24 cellular contexts compared by ENCODE assay signal in genomic region chr17:72345083-72345482, GRCh38.
"Had no signal": no experiment of that assay in that cellular context is flagged by ENCODE, and none has a peak within 500 bp of the region (broad histone marks: within the 10 kb centered on the region; RNA-seq: fewer than 3 reads in every experiment).

No MANE protein-coding gene starts in this region.

- H3K9me3 ChIP-seq: SJSA1 had no signal

- H3K9me3 Mint-ChIP-seq: activated CD8-positive, alpha-beta T cell treated with anti-CD3 and anti-CD28 coated beads for 36 hours; activated T-helper 2 cell treated with anti-CD3 and anti-CD28 coated beads, Interferon-gamma antibody, Interleukin-2, Interleukin-4, amounts not matched to agents 10 μg/mL and 5 μg/mL and 100 μg/mL, durations not matched to agents 14 hours and 24 hours and 36 hours; T-helper 1 cell treated with Interleukin-12 subunit alpha and Interleukin-12 subunit beta and Interleukin-4 antibody, amounts not matched to agents 30 μg/mL and 1 μg/mL, for 36 hours had no signal

- H3K36me3 ChIP-seq: brain microvascular endothelial cell, cardiac muscle cell, SJSA1 had no signal

- H3K4me3 Mint-ChIP-seq: activated CD8-positive, alpha-beta T cell treated with anti-CD3 and anti-CD28 coated beads for 36 hours; activated T-cell treated with anti-CD3 and anti-CD28 coated beads, Interleukin-2, amount 50 U/mL, for 72 hours; T-helper 1 cell treated with Interleukin-12 subunit alpha and Interleukin-12 subunit beta and Interleukin-4 antibody, amounts not matched to agents 30 μg/mL and 1 μg/mL, for 36 hours had no signal

- H3K27ac Mint-ChIP-seq: activated CD8-positive, alpha-beta T cell treated with anti-CD3 and anti-CD28 coated beads for 36 hours; activated T-cell treated with anti-CD3 and anti-CD28 coated beads, Interleukin-2, amount 50 U/mL, for 72 hours; activated T-helper 2 cell treated with anti-CD3 and anti-CD28 coated beads, Interferon-gamma antibody, Interleukin-2, Interleukin-4, amounts not matched to agents 10 μg/mL and 5 μg/mL and 100 μg/mL, durations not matched to agents 14 hours and 24 hours and 36 hours; T-helper 1 cell treated with Interleukin-12 subunit alpha and Interleukin-12 subunit beta and Interleukin-4 antibody, amounts not matched to agents 30 μg/mL and 1 μg/mL, for 36 hours had no signal

- H3K4me3 ChIP-seq: cardiac muscle cell, SJSA1 had no signal

- H3K27ac ChIP-seq: brain microvascular endothelial cell, cardiac muscle cell, SJSA1 had no signal

- DNase-seq: activated CD4-positive, alpha-beta T cell treated with anti-CD3 and anti-CD28 coated beads for 4 hours; activated CD8-positive, alpha-beta memory T cell treated with anti-CD3 and anti-CD28 coated beads, Interleukin-2, amount 50 U/mL, for 4 hours; activated CD8-positive, alpha-beta T cell treated with anti-CD3 and anti-CD28 coated beads for 36 hours; activated gamma-delta T cell treated with Interleukin-2 at 50 U/mL for 16 hours; activated naive CD4-positive, alpha-beta T cell treated with anti-CD3 and anti-CD28 coated beads, Interleukin-2, amount 50 U/mL, for 16 hours; activated T-cell treated with anti-CD3 and anti-CD28 coated beads, Interleukin-2, amount 50 U/mL, for 72 hours; amniotic stem cell; brain microvascular endothelial cell; Kasumi-1; KBM-7; NCI-H1048; NCI-H146; NCI-H187 treated with DMSO at 0.1 percent for 48 hours; NCI-H2081 treated with DMSO at 0.1 percent for 48 hours; NCI-H226; NCI-H526; SHP77; SW 1271 had no signal

- ATAC-seq: activated CD4-positive, CD25-positive, alpha-beta regulatory T cell treated with anti-CD3 and anti-CD28 coated beads, Interleukin-2, amount 50 U/mL, for 24 hours; activated CD8-positive, alpha-beta T cell treated with anti-CD3 and anti-CD28 coated beads for 36 hours; activated T-cell treated with anti-CD3 and anti-CD28 coated beads, Interleukin-2, amount 50 U/mL, for 72 hours; SK-N-SH treated with all-trans-retinoic acid at 6 μM for 48 hours had no signal
